ENCODE assay signal across 1 cellular context in the genomic region with DNA sequence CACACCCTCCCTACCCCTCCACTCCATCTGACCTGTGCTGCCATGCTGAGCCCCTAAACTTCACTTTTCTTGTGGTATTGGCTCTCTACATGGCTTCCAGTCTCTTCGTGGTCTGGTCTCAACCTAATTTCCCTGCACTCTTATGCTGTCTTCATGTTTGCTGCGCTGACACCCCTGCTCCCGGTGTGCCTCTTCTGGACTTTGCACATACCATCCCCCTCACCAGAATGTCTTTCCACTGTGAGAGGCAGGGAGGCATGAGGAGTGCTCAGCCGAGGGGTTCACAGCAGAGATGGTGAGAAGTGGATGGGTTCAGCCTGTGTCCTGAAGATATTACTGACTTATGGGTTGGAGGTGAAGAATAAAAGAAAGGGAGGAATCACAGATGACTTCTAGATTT.
TF ChIP-seq lines count a peak whose summit lies in the region.

No MANE protein-coding gene starts in this region.

TF ChIP-seq in HepG2, 621 proteins besides CTCF, POLR2A, EP300 and RAD21 (continued from another document and continues in another):
- TF ChIP-seq ZNF556 (CRISPR knock-in tag; IDR thresholded peaks at IDR 0.05; ENCODE audit: borderline replicate concordance) (no peak), NONO (IDR thresholded peaks at IDR 0.05) (no peak), NONO (CRISPR knock-in tag; conservative IDR thresholded peaks at IDR 0.05) (0 out of 2 replicates have a peak, but pooled peaks have one; percentile 37), SP140L (CRISPR knock-in tag; IDR thresholded peaks at IDR 0.05; ENCODE audit: borderline replicate concordance) (no peak), MEF2D (CRISPR knock-in tag; IDR thresholded peaks at IDR 0.05) (no peak), RAD51 (IDR thresholded peaks at IDR 0.05; ENCODE audit: borderline replicate concordance) (no peak), ZNF644 (CRISPR knock-in tag; IDR thresholded peaks at IDR 0.05; ENCODE audit: low read depth) (peak; percentile 20; the same call in 1 of the 2 replicates), SALL1 (CRISPR knock-in tag; IDR thresholded peaks at IDR 0.05) (peak; percentile 63; the same call in 1 of the 2 replicates), SRSF4 (IDR thresholded peaks at IDR 0.05; ENCODE audit: low read depth, low read length, poor library complexity, severe bottlenecking) (no peak), IRX3 (CRISPR knock-in tag; IDR thresholded peaks at IDR 0.05; ENCODE audit: borderline replicate concordance, low read depth) (0 out of 2 replicates have a peak, but pooled peaks have one; percentile 48), EED (CRISPR knock-in tag; IDR thresholded peaks at IDR 0.05) (no peak), ISL2 (CRISPR knock-in tag; IDR thresholded peaks at IDR 0.05) (no peak), ZNF782 (CRISPR knock-in tag; IDR thresholded peaks at IDR 0.05; ENCODE audit: borderline replicate concordance) (no peak), REL (CRISPR knock-in tag; conservative IDR thresholded peaks at IDR 0.05) (no peak), ZNF558 (CRISPR knock-in tag; IDR thresholded peaks at IDR 0.05; ENCODE audit: borderline replicate concordance) (no peak), MTA1 (CRISPR knock-in tag; IDR thresholded peaks at IDR 0.05; ENCODE audit: borderline replicate concordance) (peak; percentile 48; the same call in 1 of the 2 replicates), NCOA2 (CRISPR knock-in tag; IDR thresholded peaks at IDR 0.05) (peak; percentile 32; the same call in 1 of the 2 replicates), ZNF136 (CRISPR knock-in tag; IDR thresholded peaks at IDR 0.05; ENCODE audit: low read depth) (no peak), REXO4 (CRISPR knock-in tag; IDR thresholded peaks at IDR 0.05; ENCODE audit: borderline replicate concordance) (no peak), ZNF510 (CRISPR knock-in tag; IDR thresholded peaks at IDR 0.05; ENCODE audit: low read depth) (no peak)
- TF ChIP-seq, protein P1, sequence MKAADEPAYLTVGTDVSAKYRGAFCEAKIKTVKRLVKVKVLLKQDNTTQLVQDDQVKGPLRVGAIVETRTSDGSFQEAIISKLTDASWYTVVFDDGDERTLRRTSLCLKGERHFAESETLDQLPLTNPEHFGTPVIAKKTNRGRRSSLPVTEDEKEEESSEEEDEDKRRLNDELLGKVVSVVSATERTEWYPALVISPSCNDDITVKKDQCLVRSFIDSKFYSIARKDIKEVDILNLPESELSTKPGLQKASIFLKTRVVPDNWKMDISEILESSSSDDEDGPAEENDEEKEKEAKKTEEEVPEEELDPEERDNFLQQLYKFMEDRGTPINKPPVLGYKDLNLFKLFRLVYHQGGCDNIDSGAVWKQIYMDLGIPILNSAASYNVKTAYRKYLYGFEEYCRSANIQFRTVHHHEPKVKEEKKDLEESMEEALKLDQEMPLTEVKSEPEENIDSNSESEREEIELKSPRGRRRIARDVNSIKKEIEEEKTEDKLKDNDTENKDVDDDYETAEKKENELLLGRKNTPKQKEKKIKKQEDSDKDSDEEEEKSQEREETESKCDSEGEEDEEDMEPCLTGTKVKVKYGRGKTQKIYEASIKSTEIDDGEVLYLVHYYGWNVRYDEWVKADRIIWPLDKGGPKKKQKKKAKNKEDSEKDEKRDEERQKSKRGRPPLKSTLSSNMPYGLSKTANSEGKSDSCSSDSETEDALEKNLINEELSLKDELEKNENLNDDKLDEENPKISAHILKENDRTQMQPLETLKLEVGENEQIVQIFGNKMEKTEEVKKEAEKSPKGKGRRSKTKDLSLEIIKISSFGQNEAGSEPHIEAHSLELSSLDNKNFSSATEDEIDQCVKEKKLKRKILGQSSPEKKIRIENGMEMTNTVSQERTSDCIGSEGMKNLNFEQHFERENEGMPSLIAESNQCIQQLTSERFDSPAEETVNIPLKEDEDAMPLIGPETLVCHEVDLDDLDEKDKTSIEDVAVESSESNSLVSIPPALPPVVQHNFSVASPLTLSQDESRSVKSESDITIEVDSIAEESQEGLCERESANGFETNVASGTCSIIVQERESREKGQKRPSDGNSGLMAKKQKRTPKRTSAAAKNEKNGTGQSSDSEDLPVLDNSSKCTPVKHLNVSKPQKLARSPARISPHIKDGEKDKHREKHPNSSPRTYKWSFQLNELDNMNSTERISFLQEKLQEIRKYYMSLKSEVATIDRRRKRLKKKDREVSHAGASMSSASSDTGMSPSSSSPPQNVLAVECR (CRISPR knock-in tag; IDR thresholded peaks at IDR 0.05; ENCODE audit: borderline replicate concordance): no peak
- TF ChIP-seq, protein P2, sequence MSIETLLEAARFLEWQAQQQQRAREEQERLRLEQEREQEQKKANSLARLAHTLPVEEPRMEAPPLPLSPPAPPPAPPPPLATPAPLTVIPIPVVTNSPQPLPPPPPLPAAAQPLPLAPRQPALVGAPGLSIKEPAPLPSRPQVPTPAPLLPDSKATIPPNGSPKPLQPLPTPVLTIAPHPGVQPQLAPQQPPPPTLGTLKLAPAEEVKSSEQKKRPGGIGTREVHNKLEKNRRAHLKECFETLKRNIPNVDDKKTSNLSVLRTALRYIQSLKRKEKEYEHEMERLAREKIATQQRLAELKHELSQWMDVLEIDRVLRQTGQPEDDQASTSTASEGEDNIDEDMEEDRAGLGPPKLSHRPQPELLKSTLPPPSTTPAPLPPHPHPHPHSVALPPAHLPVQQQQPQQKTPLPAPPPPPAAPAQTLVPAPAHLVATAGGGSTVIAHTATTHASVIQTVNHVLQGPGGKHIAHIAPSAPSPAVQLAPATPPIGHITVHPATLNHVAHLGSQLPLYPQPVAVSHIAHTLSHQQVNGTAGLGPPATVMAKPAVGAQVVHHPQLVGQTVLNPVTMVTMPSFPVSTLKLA (IDR thresholded peaks at IDR 0.05): no peak
- TF ChIP-seq, protein P3, sequence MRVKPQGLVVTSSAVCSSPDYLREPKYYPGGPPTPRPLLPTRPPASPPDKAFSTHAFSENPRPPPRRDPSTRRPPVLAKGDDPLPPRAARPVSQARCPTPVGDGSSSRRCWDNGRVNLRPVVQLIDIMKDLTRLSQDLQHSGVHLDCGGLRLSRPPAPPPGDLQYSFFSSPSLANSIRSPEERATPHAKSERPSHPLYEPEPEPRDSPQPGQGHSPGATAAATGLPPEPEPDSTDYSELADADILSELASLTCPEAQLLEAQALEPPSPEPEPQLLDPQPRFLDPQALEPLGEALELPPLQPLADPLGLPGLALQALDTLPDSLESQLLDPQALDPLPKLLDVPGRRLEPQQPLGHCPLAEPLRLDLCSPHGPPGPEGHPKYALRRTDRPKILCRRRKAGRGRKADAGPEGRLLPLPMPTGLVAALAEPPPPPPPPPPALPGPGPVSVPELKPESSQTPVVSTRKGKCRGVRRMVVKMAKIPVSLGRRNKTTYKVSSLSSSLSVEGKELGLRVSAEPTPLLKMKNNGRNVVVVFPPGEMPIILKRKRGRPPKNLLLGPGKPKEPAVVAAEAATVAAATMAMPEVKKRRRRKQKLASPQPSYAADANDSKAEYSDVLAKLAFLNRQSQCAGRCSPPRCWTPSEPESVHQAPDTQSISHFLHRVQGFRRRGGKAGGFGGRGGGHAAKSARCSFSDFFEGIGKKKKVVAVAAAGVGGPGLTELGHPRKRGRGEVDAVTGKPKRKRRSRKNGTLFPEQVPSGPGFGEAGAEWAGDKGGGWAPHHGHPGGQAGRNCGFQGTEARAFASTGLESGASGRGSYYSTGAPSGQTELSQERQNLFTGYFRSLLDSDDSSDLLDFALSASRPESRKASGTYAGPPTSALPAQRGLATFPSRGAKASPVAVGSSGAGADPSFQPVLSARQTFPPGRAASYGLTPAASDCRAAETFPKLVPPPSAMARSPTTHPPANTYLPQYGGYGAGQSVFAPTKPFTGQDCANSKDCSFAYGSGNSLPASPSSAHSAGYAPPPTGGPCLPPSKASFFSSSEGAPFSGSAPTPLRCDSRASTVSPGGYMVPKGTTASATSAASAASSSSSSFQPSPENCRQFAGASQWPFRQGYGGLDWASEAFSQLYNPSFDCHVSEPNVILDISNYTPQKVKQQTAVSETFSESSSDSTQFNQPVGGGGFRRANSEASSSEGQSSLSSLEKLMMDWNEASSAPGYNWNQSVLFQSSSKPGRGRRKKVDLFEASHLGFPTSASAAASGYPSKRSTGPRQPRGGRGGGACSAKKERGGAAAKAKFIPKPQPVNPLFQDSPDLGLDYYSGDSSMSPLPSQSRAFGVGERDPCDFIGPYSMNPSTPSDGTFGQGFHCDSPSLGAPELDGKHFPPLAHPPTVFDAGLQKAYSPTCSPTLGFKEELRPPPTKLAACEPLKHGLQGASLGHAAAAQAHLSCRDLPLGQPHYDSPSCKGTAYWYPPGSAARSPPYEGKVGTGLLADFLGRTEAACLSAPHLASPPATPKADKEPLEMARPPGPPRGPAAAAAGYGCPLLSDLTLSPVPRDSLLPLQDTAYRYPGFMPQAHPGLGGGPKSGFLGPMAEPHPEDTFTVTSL (CRISPR knock-in tag; IDR thresholded peaks at IDR 0.05; ENCODE audit: borderline replicate concordance): no peak
- TF ChIP-seq, protein P4, sequence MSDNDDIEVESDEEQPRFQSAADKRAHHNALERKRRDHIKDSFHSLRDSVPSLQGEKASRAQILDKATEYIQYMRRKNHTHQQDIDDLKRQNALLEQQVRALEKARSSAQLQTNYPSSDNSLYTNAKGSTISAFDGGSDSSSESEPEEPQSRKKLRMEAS (IDR thresholded peaks at IDR 0.05): peak; percentile 65; the same call in 1 of the 2 replicates
- TF ChIP-seq, protein P5, sequence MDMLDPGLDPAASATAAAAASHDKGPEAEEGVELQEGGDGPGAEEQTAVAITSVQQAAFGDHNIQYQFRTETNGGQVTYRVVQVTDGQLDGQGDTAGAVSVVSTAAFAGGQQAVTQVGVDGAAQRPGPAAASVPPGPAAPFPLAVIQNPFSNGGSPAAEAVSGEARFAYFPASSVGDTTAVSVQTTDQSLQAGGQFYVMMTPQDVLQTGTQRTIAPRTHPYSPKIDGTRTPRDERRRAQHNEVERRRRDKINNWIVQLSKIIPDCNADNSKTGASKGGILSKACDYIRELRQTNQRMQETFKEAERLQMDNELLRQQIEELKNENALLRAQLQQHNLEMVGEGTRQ (IDR thresholded peaks at IDR 0.05; ENCODE audit: low read depth, low read length): no peak
- TF ChIP-seq, protein P5 (CRISPR knock-in tag; IDR thresholded peaks at IDR 0.05; ENCODE audit: borderline replicate concordance): no peak
- TF ChIP-seq, protein P6, sequence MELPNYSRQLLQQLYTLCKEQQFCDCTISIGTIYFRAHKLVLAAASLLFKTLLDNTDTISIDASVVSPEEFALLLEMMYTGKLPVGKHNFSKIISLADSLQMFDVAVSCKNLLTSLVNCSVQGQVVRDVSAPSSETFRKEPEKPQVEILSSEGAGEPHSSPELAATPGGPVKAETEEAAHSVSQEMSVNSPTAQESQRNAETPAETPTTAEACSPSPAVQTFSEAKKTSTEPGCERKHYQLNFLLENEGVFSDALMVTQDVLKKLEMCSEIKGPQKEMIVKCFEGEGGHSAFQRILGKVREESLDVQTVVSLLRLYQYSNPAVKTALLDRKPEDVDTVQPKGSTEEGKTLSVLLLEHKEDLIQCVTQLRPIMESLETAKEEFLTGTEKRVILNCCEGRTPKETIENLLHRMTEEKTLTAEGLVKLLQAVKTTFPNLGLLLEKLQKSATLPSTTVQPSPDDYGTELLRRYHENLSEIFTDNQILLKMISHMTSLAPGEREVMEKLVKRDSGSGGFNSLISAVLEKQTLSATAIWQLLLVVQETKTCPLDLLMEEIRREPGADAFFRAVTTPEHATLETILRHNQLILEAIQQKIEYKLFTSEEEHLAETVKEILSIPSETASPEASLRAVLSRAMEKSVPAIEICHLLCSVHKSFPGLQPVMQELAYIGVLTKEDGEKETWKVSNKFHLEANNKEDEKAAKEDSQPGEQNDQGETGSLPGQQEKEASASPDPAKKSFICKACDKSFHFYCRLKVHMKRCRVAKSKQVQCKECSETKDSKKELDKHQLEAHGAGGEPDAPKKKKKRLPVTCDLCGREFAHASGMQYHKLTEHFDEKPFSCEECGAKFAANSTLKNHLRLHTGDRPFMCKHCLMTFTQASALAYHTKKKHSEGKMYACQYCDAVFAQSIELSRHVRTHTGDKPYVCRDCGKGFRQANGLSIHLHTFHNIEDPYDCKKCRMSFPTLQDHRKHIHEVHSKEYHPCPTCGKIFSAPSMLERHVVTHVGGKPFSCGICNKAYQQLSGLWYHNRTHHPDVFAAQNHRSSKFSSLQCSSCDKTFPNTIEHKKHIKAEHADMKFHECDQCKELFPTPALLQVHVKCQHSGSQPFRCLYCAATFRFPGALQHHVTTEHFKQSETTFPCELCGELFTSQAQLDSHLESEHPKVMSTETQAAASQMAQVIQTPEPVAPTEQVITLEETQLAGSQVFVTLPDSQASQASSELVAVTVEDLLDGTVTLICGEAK (IDR thresholded peaks at IDR 0.05): no peak
- TF ChIP-seq, protein P6 (CRISPR knock-in tag; IDR thresholded peaks at IDR 0.05): no peak
- TF ChIP-seq, protein P7, sequence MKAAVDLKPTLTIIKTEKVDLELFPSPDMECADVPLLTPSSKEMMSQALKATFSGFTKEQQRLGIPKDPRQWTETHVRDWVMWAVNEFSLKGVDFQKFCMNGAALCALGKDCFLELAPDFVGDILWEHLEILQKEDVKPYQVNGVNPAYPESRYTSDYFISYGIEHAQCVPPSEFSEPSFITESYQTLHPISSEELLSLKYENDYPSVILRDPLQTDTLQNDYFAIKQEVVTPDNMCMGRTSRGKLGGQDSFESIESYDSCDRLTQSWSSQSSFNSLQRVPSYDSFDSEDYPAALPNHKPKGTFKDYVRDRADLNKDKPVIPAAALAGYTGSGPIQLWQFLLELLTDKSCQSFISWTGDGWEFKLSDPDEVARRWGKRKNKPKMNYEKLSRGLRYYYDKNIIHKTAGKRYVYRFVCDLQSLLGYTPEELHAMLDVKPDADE (CRISPR knock-in tag; IDR thresholded peaks at IDR 0.05): no peak
